Comparison of ENCODE assay signal across 27 cellular contexts in the genomic region with DNA sequence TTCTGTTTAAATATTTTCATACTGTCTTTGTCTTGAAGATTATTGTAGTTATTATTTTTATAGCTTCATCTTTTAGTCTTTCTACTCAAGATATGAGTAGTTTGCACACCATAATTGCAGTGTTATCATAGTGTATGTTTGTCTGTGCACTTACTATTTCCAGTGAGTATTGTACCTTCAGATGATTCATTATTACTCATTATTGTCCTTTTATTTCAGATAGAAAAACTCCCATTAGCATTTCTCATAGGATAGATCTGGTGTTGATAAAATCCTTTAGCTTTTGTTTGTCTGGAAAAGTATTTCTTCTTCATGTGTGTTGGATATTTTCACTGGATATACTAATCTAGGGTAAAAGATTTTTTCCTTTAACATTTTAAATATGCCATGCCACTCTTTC.
"Had no signal": no experiment of that assay in that cellular context is flagged by ENCODE, and none has a peak within 500 bp of the region (broad histone marks: within the 10 kb centered on the region; RNA-seq: fewer than 3 reads in every experiment).

No MANE protein-coding gene starts in this region.

- H3K4me3 ChIP-seq: ascending aorta, breast epithelium, coronary artery, dorsolateral prefrontal cortex, esophagus squamous epithelium, gastroesophageal sphincter, heart right ventricle, hepatocyte had no signal

- H3K36me3 ChIP-seq: ascending aorta, breast epithelium, esophagus squamous epithelium, gastroesophageal sphincter, heart right ventricle, WERI-Rb-1 had no signal

- DNase-seq: activated CD4-positive, alpha-beta memory T cell treated with anti-CD3 and anti-CD28 coated beads for 36 hours; activated CD4-positive, alpha-beta T cell treated with anti-CD3 and anti-CD28 coated beads for 36 hours; activated CD4-positive, alpha-beta T cell treated with anti-CD3 and anti-CD28 coated beads, Interleukin-2, amount 10 ng/mL, durations not matched to agents 24 days and 14 days; activated CD4-positive, CD25-positive, alpha-beta regulatory T cell; activated CD4-positive, CD25-positive, alpha-beta regulatory T cell treated with anti-CD3 and anti-CD28 coated beads, Interleukin-2, amount 50 U/mL, for 72 hours; activated CD8-positive, alpha-beta memory T cell treated with anti-CD3 and anti-CD28 coated beads, Interleukin-2, amount 10 ng/mL, durations not matched to agents 7 days and 5 days; activated CD8-positive, alpha-beta memory T cell treated with anti-CD3 and anti-CD28 coated beads, Interleukin-2, amount 50 U/mL, for 4 hours; activated CD8-positive, alpha-beta T cell treated with anti-CD3 and anti-CD28 coated beads, Interleukin-2, amount 10 ng/mL, durations not matched to agents 7 days and 5 days; activated effector memory CD4-positive, alpha-beta T cell treated with anti-CD3 and anti-CD28 coated beads, Interleukin-2, amount 50 U/mL, for 16 hours; activated naive CD4-positive, alpha-beta T cell treated with anti-CD3 and anti-CD28 coated beads, Interleukin-2, amount 10 ng/mL, durations not matched to agents 7 days and 5 days; activated naive CD8-positive, alpha-beta T cell treated with anti-CD3 and anti-CD28 coated beads, Interleukin-2, amount 10 ng/mL, durations not matched to agents 7 days and 5 days; activated T-cell treated with anti-CD3 and anti-CD28 coated beads, Interleukin-2, amount 50 U/mL, for 1 hour; activated T-cell treated with anti-CD3 and anti-CD28 coated beads, Interleukin-2, amount 50 U/mL, for 48 hours; dorsolateral prefrontal cortex; effector memory CD4-positive, alpha-beta T cell; endodermal cell; esophagus squamous epithelium; foreskin melanocyte; heart right ventricle; T-helper 17 cell; T1000; WERI-Rb-1 had no signal

- H3K27me3 ChIP-seq: ascending aorta, breast epithelium, dorsolateral prefrontal cortex, esophagus squamous epithelium, gastroesophageal sphincter, heart right ventricle, hepatocyte had no signal
